8 cellular contexts compared by ENCODE assay signal in the genomic region with DNA sequence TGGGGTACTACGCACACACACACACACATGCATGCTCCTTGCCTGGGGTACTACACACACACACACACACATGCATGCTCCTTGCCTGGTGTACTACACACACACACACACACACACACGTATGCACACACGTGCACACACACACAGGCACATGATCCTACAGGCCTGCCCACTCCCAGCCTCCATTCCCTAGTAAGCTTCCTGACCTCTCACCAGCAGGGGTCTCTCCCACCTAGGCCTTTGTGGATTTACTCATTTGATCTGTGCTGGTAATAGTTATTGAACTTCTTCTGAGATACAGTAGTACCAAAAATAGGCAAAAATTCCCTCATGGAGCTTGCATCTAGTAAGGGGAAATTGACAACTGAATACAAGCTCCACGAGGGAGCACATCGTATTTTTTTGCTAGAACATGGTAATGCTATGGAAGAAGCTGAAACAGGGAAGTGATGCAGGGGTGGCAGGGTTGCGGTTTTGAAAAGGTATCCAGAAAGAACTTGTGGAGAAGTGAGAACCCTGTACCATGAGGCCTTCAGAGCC. TPM values are rescaled to one million over a fixed set of nuclear protein-coding genes. Genes with fewer than 3 reads are reported as not detected.
DNase-seq lines count a peak whose midpoint lies in the region; ATAC-seq and TF ChIP-seq lines count a peak whose summit lies in the region.

No MANE protein-coding gene starts in this region.

- H3K36me3 Mint-ChIP-seq in CD8-positive, alpha-beta T cell: no peaks in the 10 kb centered on the region
- no peaks in the 10 kb centered on the region for H3K36me3 Mint-ChIP-seq in activated T-helper 2 cell treated with anti-CD3 and anti-CD28 coated beads, Interferon-gamma antibody, Interleukin-2, Interleukin-4, amounts not matched to agents 10 μg/mL and 5 μg/mL and 100 μg/mL, durations not matched to agents 14 hours and 24 hours and 36 hours (ENCODE audit: low read depth)

- H3K27me3 Mint-ChIP-seq in CD8-positive, alpha-beta T cell (ENCODE audit: low read depth): no peaks in the 10 kb centered on the region
- peaks cover 12% of the 10 kb centered on the region for H3K27me3 Mint-ChIP-seq in activated T-helper 2 cell treated with anti-CD3 and anti-CD28 coated beads, Interferon-gamma antibody, Interleukin-2, Interleukin-4, amounts not matched to agents 10 μg/mL and 5 μg/mL and 100 μg/mL, durations not matched to agents 14 hours and 24 hours and 36 hours (ENCODE audit: low read depth)

- peaks cover 16% of the 10 kb centered on the region for H3K4me1 ChIP-seq in CD8-positive, alpha-beta T cell (ENCODE audit: insufficient read depth, low read length)
- H3K4me1 ChIP-seq in HAP-1 (no peaks in the 10 kb centered on the region), ovary (ENCODE audit: insufficient read depth) (no peaks in the 10 kb centered on the region)

- no peak for TF ChIP-seq EP300 in ovary (IDR thresholded peaks at IDR 0.05)

- no peaks in the 10 kb centered on the region for H3K9me3 ChIP-seq in CD8-positive, alpha-beta T cell (ENCODE audit: low read length)
- no peaks in the 10 kb centered on the region for H3K9me3 ChIP-seq in HAP-1
- H3K9me3 ChIP-seq in ovary: no peaks in the 10 kb centered on the region

- intact Hi-C loops in CD8-positive, alpha-beta T cell (cut with DNase I, micrococcal nuclease): loop anchor here (1.0 to 2.0 kb wide), 3 partner anchors 54 to 166 kb away; no protein-coding TSS in a partner anchor
- intact Hi-C loops in ovary (cut with DNase I): loop anchor here (2.0 to 5.0 kb wide), 3 partner anchors 161 to 166 kb away; no protein-coding TSS in a partner anchor
- intact Hi-C loops in activated T-helper 2 cell treated with anti-CD3 and anti-CD28 coated beads, Interferon-gamma antibody, Interleukin-2, Interleukin-4, amounts not matched to agents 10 μg/mL and 5 μg/mL and 100 μg/mL, durations not matched to agents 14 hours and 24 hours and 36 hours (cut with micrococcal nuclease): no loop called here

- CTCF ChIA-PET in CD8-positive, alpha-beta T cell (lab: Charles Lee): interaction anchor here (0.6 to 11.0 kb wide), 26 partner anchors 8 to 1972 kb away, joined by 3 to 189 read pairs (median 4); no protein-coding TSS in a partner anchor

- H3K4me1 Mint-ChIP-seq in CD8-positive, alpha-beta T cell (ENCODE audit: low read depth): peaks cover 27% of the 10 kb centered on the region
- peaks cover 12% of the 10 kb centered on the region for H3K4me1 Mint-ChIP-seq in activated T-helper 2 cell treated with anti-CD3 and anti-CD28 coated beads, Interferon-gamma antibody, Interleukin-2, Interleukin-4, amounts not matched to agents 10 μg/mL and 5 μg/mL and 100 μg/mL, durations not matched to agents 14 hours and 24 hours and 36 hours (ENCODE audit: low read depth)

- POLR2A ChIA-PET in CD8-positive, alpha-beta T cell (lab: Charles Lee): no interaction called here

- TF ChIP-seq CTCF in CD8-positive, alpha-beta T cell (IDR thresholded peaks at IDR 0.05): no peak
- peak; percentile 15 to 61 (median 52) for TF ChIP-seq CTCF in ovary (IDR thresholded peaks at IDR 0.05)

- H3K27me3 ChIP-seq in CD8-positive, alpha-beta T cell (ENCODE audit: insufficient read depth, low read length): no peaks in the 10 kb centered on the region
- H3K27me3 ChIP-seq in HAP-1 (ENCODE audit: low read depth) (no peaks in the 10 kb centered on the region), ovary (no peaks in the 10 kb centered on the region)

- no peak overlapping the region for H3K4me3 ChIP-seq in CD8-positive, alpha-beta T cell (ENCODE audit: low read depth, low read length)
- H3K4me3 ChIP-seq in HAP-1 (no peak overlapping the region), ovary (no peak overlapping the region)

- no peaks in the 10 kb centered on the region for H3K36me3 ChIP-seq in CD8-positive, alpha-beta T cell (ENCODE audit: insufficient read depth, low read length)
- H3K36me3 ChIP-seq in HAP-1 (replicated peaks) (no peaks in the 10 kb centered on the region), ovary (no peaks in the 10 kb centered on the region)

- peak; percentile 49 for ATAC-seq in CD8-positive, alpha-beta T cell
- no peak for ATAC-seq in HG02970 (IDR thresholded peaks at IDR 0.05; ENCODE audit: low FRiP score, unreplicated experiment)
- no peak for ATAC-seq in HG03097 (IDR thresholded peaks at IDR 0.05; ENCODE audit: low FRiP score, unreplicated experiment)

- no peak overlapping the region for H3K27ac Mint-ChIP-seq in CD8-positive, alpha-beta T cell
- no peak overlapping the region for H3K27ac Mint-ChIP-seq in activated T-helper 2 cell treated with anti-CD3 and anti-CD28 coated beads, Interferon-gamma antibody, Interleukin-2, Interleukin-4, amounts not matched to agents 10 μg/mL and 5 μg/mL and 100 μg/mL, durations not matched to agents 14 hours and 24 hours and 36 hours

- H3K27ac ChIP-seq in CD8-positive, alpha-beta T cell (ENCODE audit: low read depth, low read length): no peak overlapping the region
- H3K27ac ChIP-seq in ovary: no peak overlapping the region

- no peak overlapping the region for H3K4me3 Mint-ChIP-seq in CD8-positive, alpha-beta T cell
- no peak overlapping the region for H3K4me3 Mint-ChIP-seq in activated T-helper 2 cell treated with anti-CD3 and anti-CD28 coated beads, Interferon-gamma antibody, Interleukin-2, Interleukin-4, amounts not matched to agents 10 μg/mL and 5 μg/mL and 100 μg/mL, durations not matched to agents 14 hours and 24 hours and 36 hours (ENCODE audit: low read depth)

- no peak for TF ChIP-seq POLR2A in ovary (IDR thresholded peaks at IDR 0.05)

- in situ Hi-C loops in HAP-1 (cut with MboI; ENCODE audit: low sequenced_read_pairs): no loop called here

- no peaks in the 10 kb centered on the region for H3K9me3 Mint-ChIP-seq in CD8-positive, alpha-beta T cell
- no peaks in the 10 kb centered on the region for H3K9me3 Mint-ChIP-seq in activated T-helper 2 cell treated with anti-CD3 and anti-CD28 coated beads, Interferon-gamma antibody, Interleukin-2, Interleukin-4, amounts not matched to agents 10 μg/mL and 5 μg/mL and 100 μg/mL, durations not matched to agents 14 hours and 24 hours and 36 hours

- peak in 2 of 7 experiments; percentile 41 to 43 for DNase-seq in CD8-positive, alpha-beta T cell
- DNase-seq in HAP-1 (ENCODE audit: low spot score in 2 of 2) (peak; percentile 37 to 67), T1000 (lab: John Stamatoyannopoulos, UW) (peak; percentile 10), fibroblast of peridontal ligament (ENCODE audit: extremely low read depth) (peak; percentile 71), ovary (peak in 2 of 5 donors; percentile 47 to 61)
- no peak for DNase-seq in activated T-helper 2 cell treated with anti-CD3 and anti-CD28 coated beads, Interferon-gamma antibody, Interleukin-2, Interleukin-4, amounts not matched to agents 10 μg/mL and 5 μg/mL and 100 μg/mL, durations not matched to agents 14 hours and 24 hours and 36 hours (ENCODE audit: low spot score)

- WGBS in ovary, 3 donors: 54 to 62% (median 59%) methylated on average over 6 of the region's 6 CpGs

RNA-seq across cellular contexts. Expression of gene TTC21A, which starts 19.1 kb away (rescaled TPM):
- total RNA-seq in CD8-positive, alpha-beta T cell: 1 to 10 TPM; 1.8 to 2.3 TPM
- 10 to 100 TPM in 3 of 7 donors, 1 to 10 TPM in 4; 4.8 to 21.4 (median 9.1) TPM for total RNA-seq in ovary
- 1 to 10 TPM; 4.2 to 4.8 TPM for polyA plus RNA-seq in ovary
- total RNA-seq in activated T-helper 2 cell treated with anti-CD3 and anti-CD28 coated beads, Interferon-gamma antibody, Interleukin-2, Interleukin-4, amounts not matched to agents 10 μg/mL and 5 μg/mL and 100 μg/mL, durations not matched to agents 14 hours and 24 hours and 36 hours: 0.55 TPM in 2 replicates

RNA-seq across cellular contexts. Expression of gene GORASP1, which starts 19.2 kb away (rescaled TPM):
- total RNA-seq in CD8-positive, alpha-beta T cell: 10 to 100 TPM; 13.9 to 20.2 TPM
- total RNA-seq in ovary: 10 to 100 TPM; 38.0 to 54.5 (median 47.8) TPM
- 10 to 100 TPM; 31.4 to 32.5 TPM for polyA plus RNA-seq in ovary
- 31.8 and 32.6 TPM in 2 replicates for total RNA-seq in activated T-helper 2 cell treated with anti-CD3 and anti-CD28 coated beads, Interferon-gamma antibody, Interleukin-2, Interleukin-4, amounts not matched to agents 10 μg/mL and 5 μg/mL and 100 μg/mL, durations not matched to agents 14 hours and 24 hours and 36 hours

RNA-seq across cellular contexts. Expression of gene CSRNP1, which starts 26.8 kb away (rescaled TPM):
- 100 to 1,000 TPM; 535 TPM for total RNA-seq in CD8-positive, alpha-beta T cell
- total RNA-seq in ovary: 100 to 1,000 TPM in 2 of 7 donors, 10 to 100 TPM in 5; 22.4 to 118 (median 54.9) TPM
- 10 to 100 TPM in 1 of 2 donors, 1 to 10 TPM in 1; 6.5 to 24.7 TPM for polyA plus RNA-seq in ovary
- total RNA-seq in activated T-helper 2 cell treated with anti-CD3 and anti-CD28 coated beads, Interferon-gamma antibody, Interleukin-2, Interleukin-4, amounts not matched to agents 10 μg/mL and 5 μg/mL and 100 μg/mL, durations not matched to agents 14 hours and 24 hours and 36 hours: 54.0 and 55.4 TPM in 2 replicates
